ENCODE assay signal across 9 cellular contexts in the genomic region with DNA sequence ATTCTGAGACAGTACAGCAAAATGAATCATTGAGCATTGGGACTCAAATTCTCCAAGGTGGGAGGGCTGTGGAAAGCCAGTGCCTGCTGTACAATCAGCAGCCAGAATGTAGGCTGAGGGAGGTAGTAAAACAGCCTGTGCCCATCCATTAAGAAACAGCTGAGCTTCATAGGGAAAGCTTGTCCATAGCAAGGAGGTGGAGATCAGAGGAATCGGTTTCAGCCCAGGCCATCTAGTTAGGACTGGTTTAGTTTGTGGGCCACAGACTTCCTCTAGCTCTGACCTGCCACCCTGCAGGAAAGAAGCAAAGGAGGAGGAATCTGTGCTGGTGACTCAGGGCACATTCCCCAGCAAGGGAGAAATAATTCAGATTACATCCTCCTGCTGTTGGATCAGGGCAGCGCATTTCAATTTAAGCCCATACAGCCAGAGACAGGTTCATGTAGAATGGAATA.
DNase-seq lines count a peak whose midpoint lies in the region; ATAC-seq and TF ChIP-seq lines count a peak whose summit lies in the region.
"Had no signal": no experiment of that assay in that cellular context is flagged by ENCODE, and none has a peak within 500 bp of the region (broad histone marks: within the 10 kb centered on the region; RNA-seq: fewer than 3 reads in every experiment).

No MANE protein-coding gene starts in this region.

- no TSS peak for BruUV-seq in mammary epithelial cell (replicated peaks; lab: Mats Ljungman, UMichigan)

- H2AFZ ChIP-seq in mammary epithelial cell (ENCODE audit: low read depth, low read length), result peak overlapping the region; percentile 36

- ATAC-seq in aorta (ENCODE audit: low FRiP score), result peak; percentile 36
- ATAC-seq in HG03378 (IDR thresholded peaks at IDR 0.05; ENCODE audit: unreplicated experiment), result no peak

- peak; percentile 30 to 42 for TF ChIP-seq CTCF in mammary epithelial cell (conservative IDR thresholded peaks at IDR 0.05 in 1 of 2, IDR thresholded peaks at IDR 0.05 in 1 of 2; ENCODE audit: extremely low read depth in 1 of 2, insufficient read depth in 1 of 2, low read depth in 1 of 2, low read length in 2 of 2)

- dilution Hi-C loops in mammary epithelial cell (cut with HindIII; ENCODE audit: low sequenced_read_pairs), result no loop called here

- H3K4me2 ChIP-seq in mammary epithelial cell (ENCODE audit: insufficient read depth, low read depth, low read length), result no peak overlapping the region

- intact Hi-C loops in mammary epithelial cell (cut with micrococcal nuclease) (loop anchor here (1.0 to 10.0 kb wide), 6 partner anchors 113 to 917 kb away; no protein-coding TSS in a partner anchor), aorta (cut with DNase I) (loop anchor here in 1 of 2 donors (5.0 kb wide), 3 partner anchors 92 to 337 kb away; no protein-coding TSS in a partner anchor)

- H3K27ac ChIP-seq in mammary epithelial cell (ENCODE audit: insufficient read depth, low read depth, low read length), result no peak overlapping the region
- peak overlapping the region in 1 of 2 donors; percentile 68 for H3K27ac ChIP-seq in aorta (ENCODE audit: low read depth in 1 of 2, low read length in 2 of 2)
- H3K27ac ChIP-seq: C4-2B had no signal

- no peak overlapping the region for H3K4me3 ChIP-seq in mammary epithelial cell (replicated peaks in 1 of 3; ENCODE audit: insufficient read depth in 1 of 3, low read depth in 2 of 3, low read length in 3 of 3)
- H3K4me3 ChIP-seq in aorta (ENCODE audit: low read length in 2 of 2), result no peak overlapping the region

- H3K4me1 ChIP-seq in mammary epithelial cell (ENCODE audit: insufficient read depth, low read length) (peaks cover 48% of the 10 kb centered on the region), aorta (ENCODE audit: control insufficient read depth in 1 of 2, insufficient read depth in 2 of 2, low read length in 2 of 2) (peaks cover 0 to 8% of the 10 kb centered on the region in 2 donors)

- in situ Hi-C loops in mammary epithelial cell (cut with MboI; ENCODE audit: low sequenced_read_pairs in 2 of 2), result no loop called here

- H3K36me3 ChIP-seq in mammary epithelial cell (ENCODE audit: insufficient read depth, low read length) (no peaks in the 10 kb centered on the region), aorta (ENCODE audit: control insufficient read depth in 1 of 2, insufficient read depth in 2 of 2, low read length in 1 of 2) (no peaks in the 10 kb centered on the region)

- H3K27me3 ChIP-seq in mammary epithelial cell (ENCODE audit: insufficient read depth, low read length) (no peaks in the 10 kb centered on the region), aorta (ENCODE audit: control insufficient read depth in 1 of 2, insufficient read depth in 2 of 2, low read length in 1 of 2) (no peaks in the 10 kb centered on the region)

- CTCF ChIA-PET in mammary epithelial cell (lab: Charles Lee; ENCODE audit: low non-redundant PET), result interaction anchor here (0.6 kb wide), 3 partner anchors 77 to 330 kb away, joined by 3 to 10 read pairs (median 4); no protein-coding TSS in a partner anchor

- DNase-seq in NCI-H446 (lab: John Stamatoyannopoulos, UW) (peak; percentile 4 to 11), NCI-H446 treated with DMSO at 0.1 percent for 48 hours (lab: John Stamatoyannopoulos, UW) (no peak), mammary epithelial cell (peak; percentile 91), kidney tubule cell (ENCODE audit: low spot score) (peak; percentile 92), aorta (peak in 1 of 2 donors; percentile 62), NCI-H1105 (lab: John Stamatoyannopoulos, UW) (no peak), NCI-H2029 (lab: John Stamatoyannopoulos, UW) (no peak)

- no peaks in the 10 kb centered on the region for H4K20me1 ChIP-seq in mammary epithelial cell (ENCODE audit: insufficient read depth, low read length)

- H3K9me3 ChIP-seq in mammary epithelial cell (replicated peaks; ENCODE audit: insufficient read depth, low read length) (no peaks in the 10 kb centered on the region), aorta (ENCODE audit: control insufficient read depth, low read length) (no peaks in the 10 kb centered on the region)

- WGBS in mammary epithelial cell (ENCODE audit: low coverage, missing lambda C conversion rate), result 25% methylated on average over 2 of the region's 2 CpGs
- WGBS in aorta, 2 donors, result 11 to 27% methylated on average over 2 of the region's 2 CpGs

- H3K9ac ChIP-seq in mammary epithelial cell (ENCODE audit: insufficient read depth, low read length), result no peak overlapping the region

- no peaks in the 10 kb centered on the region for H3K79me2 ChIP-seq in mammary epithelial cell (ENCODE audit: insufficient read depth, low read length)

Comparison
In these comparisons a context has a peak if more than half of its experiments do, and no peak if none do; other contexts are left out.
1. DNase-seq: peak in NCI-H446 (2 of 2), mammary epithelial cell (single experiment) and kidney tubule cell (single experiment); none in NCI-H446 treated with DMSO at 0.1 percent for 48 hours (single experiment), NCI-H1105 (single experiment) and NCI-H2029 (single experiment).